Comparison of ENCODE assay signal across 16 cellular contexts in the genomic region with DNA sequence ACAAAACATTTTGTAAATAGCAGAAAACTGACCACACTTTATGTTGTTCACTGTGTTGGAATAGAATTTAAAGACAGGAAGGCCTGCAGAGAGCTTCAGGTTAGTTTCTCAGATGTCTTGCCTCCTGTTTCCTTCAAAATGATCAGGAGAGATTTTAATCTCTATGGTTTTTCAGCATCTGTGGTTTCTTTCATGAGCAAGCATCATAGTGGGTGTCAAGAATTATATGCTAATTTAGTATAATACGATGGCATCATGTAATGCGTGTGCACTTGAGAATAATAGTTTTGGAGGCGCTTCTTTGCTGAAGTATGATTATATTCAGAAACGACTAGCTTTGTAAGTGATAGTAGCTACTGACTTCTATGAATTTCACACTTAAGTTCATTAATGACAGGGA.
"Had no signal": no experiment of that assay in that cellular context is flagged by ENCODE, and none has a peak within 500 bp of the region (broad histone marks: within the 10 kb centered on the region; RNA-seq: fewer than 3 reads in every experiment).

No MANE protein-coding gene starts in this region.

- H3K27ac ChIP-seq: lower lobe of right lung, neural progenitor cell, upper lobe of left lung had no signal

- H3K4me1 Mint-ChIP-seq: stimulated activated naive B cell treated with anti-CD40 and anti-IgM and Interleukin-4, amounts not matched to agents 10 μg/mL and 1 μg/mL and 100 μg/mL, for 72 hours had no signal

- H3K27me3 ChIP-seq: neural progenitor cell, upper lobe of left lung had no signal

- H3K9me3 ChIP-seq: lower lobe of right lung, upper lobe of left lung had no signal

- H3K4me3 ChIP-seq: lower lobe of right lung, neural progenitor cell, upper lobe of left lung had no signal

- ATAC-seq: lower lobe of right lung; stimulated activated naive B cell treated with anti-CD40 and anti-IgM and Interleukin-4, amounts not matched to agents 10 μg/mL and 1 μg/mL and 100 μg/mL, for 72 hours had no signal

- H3K9me3 Mint-ChIP-seq: dendritic cell treated with granulocyte-macrophage colony-stimulating factor and Interleukin-4, amounts not matched to agents 40 ng/mL and 50 ng/mL, for 4 days had no signal

- H3K4me3 Mint-ChIP-seq: activated T-helper 1 cell treated with anti-CD3 and anti-CD28 coated beads, Interleukin-12 subunit alpha, Interleukin-12 subunit beta, Interleukin-2, Interleukin-4 antibody, amounts not matched to agents 30 ng/mL and 10 ng/mL and 1 ng/mL, durations not matched to agents 14 hours and 24 hours and 36 hours; brain; dendritic cell treated with granulocyte-macrophage colony-stimulating factor and Interleukin-4, amounts not matched to agents 40 ng/mL and 50 ng/mL, for 4 days; neural progenitor cell; stimulated activated naive B cell treated with anti-CD40 and anti-IgM and Interleukin-4, amounts not matched to agents 10 μg/mL and 1 μg/mL and 100 μg/mL, for 72 hours had no signal

- H3K27me3 Mint-ChIP-seq: brain; naive thymus-derived CD8-positive, alpha-beta T cell; stimulated activated naive B cell treated with anti-CD40 and anti-IgM and Interleukin-4, amounts not matched to agents 10 μg/mL and 1 μg/mL and 100 μg/mL, for 72 hours had no signal

- H3K4me1 ChIP-seq: lower lobe of right lung had no signal

- H3K27ac Mint-ChIP-seq: activated T-helper 1 cell treated with anti-CD3 and anti-CD28 coated beads, Interleukin-12 subunit alpha, Interleukin-12 subunit beta, Interleukin-2, Interleukin-4 antibody, amounts not matched to agents 30 ng/mL and 10 ng/mL and 1 ng/mL, durations not matched to agents 14 hours and 24 hours and 36 hours; brain; dendritic cell treated with granulocyte-macrophage colony-stimulating factor and Interleukin-4, amounts not matched to agents 40 ng/mL and 50 ng/mL, for 4 days; neural progenitor cell; stimulated activated naive B cell treated with anti-CD40 and anti-IgM and Interleukin-4, amounts not matched to agents 10 μg/mL and 1 μg/mL and 100 μg/mL, for 72 hours had no signal

- H3K36me3 ChIP-seq: lower lobe of right lung, neural progenitor cell, upper lobe of left lung had no signal

- DNase-seq: activated gamma-delta T cell treated with Interleukin-2 at 50 U/mL for 16 hours; anterior cingulate cortex; effector CD4-positive, alpha-beta T cell; erythroblast; foreskin fibroblast; lower lobe of right lung; posterior cingulate gyrus; stimulated activated CD4-positive, alpha-beta T cell treated with anti-CD3 and anti-CD28 coated beads, Interleukin-2, amount 100 ng/mL, for 48 hours; stimulated activated CD8-positive, alpha-beta memory T cell treated with anti-CD3 and anti-CD28 coated beads, Interleukin-4, amount 100 ng/mL, for 48 hours; stimulated activated naive B cell treated with anti-CD40 and anti-IgM and Interleukin-4, amounts not matched to agents 10 μg/mL and 1 μg/mL and 100 μg/mL, for 72 hours; upper lobe of left lung had no signal

- H3K36me3 Mint-ChIP-seq: brain; neural progenitor cell; stimulated activated naive B cell treated with anti-CD40 and anti-IgM and Interleukin-4, amounts not matched to agents 10 μg/mL and 1 μg/mL and 100 μg/mL, for 72 hours had no signal
